In genomic region chr12:77584860-77585259, GRCh38 we compare ENCODE assay signal across 18 cellular contexts.
"Had no signal": no experiment of that assay in that cellular context is flagged by ENCODE, and none has a peak within 500 bp of the region (broad histone marks: within the 10 kb centered on the region; RNA-seq: fewer than 3 reads in every experiment).

No MANE protein-coding gene starts in this region.

- H3K27ac ChIP-seq: adrenal gland, cardiac muscle cell, gastroesophageal sphincter, prostate gland, tibial artery had no signal

- H3K36me3 Mint-ChIP-seq: activated naive CD4-positive, alpha-beta T cell treated with anti-CD3 and anti-CD28 coated beads, Interleukin-2, amount 50 U/mL, for 24 hours; mesothelial cell of epicardium; WTC11 had no signal

- DNase-seq: activated CD4-positive, alpha-beta memory T cell treated with anti-CD3 and anti-CD28 coated beads, Interleukin-2, amount 10 ng/mL, durations not matched to agents 7 days and 5 days; activated CD4-positive, alpha-beta T cell treated with anti-CD3 and anti-CD28 coated beads for 4 hours; activated effector memory CD4-positive, alpha-beta T cell treated with anti-CD3 and anti-CD28 coated beads, Interleukin-2, amount 50 U/mL, for 16 hours; activated T-cell treated with anti-CD3 and anti-CD28 coated beads, Interleukin-2, amount 50 U/mL, for 24 hours; adrenal gland; erythroblast; right cardiac atrium; small intestine; stimulated activated CD4-positive, alpha-beta T cell treated with anti-CD3 and anti-CD28 coated beads, Interleukin-4, amount 100 ng/mL, for 24 hours; stimulated activated naive CD4-positive, alpha-beta T cell; tibial artery had no signal

- ATAC-seq: gastroesophageal sphincter, right cardiac atrium, WTC11 had no signal

- H3K4me1 Mint-ChIP-seq: activated CD4-positive, alpha-beta memory T cell treated with anti-CD3 and anti-CD28 coated beads, Interleukin-2, amount 10 ng/mL, durations not matched to agents 7 days and 5 days; activated naive CD4-positive, alpha-beta T cell treated with anti-CD3 and anti-CD28 coated beads, Interleukin-2, amount 50 U/mL, for 24 hours; mesothelial cell of epicardium had no signal

- H3K27me3 Mint-ChIP-seq: activated CD4-positive, alpha-beta memory T cell treated with anti-CD3 and anti-CD28 coated beads, Interleukin-2, amount 10 ng/mL, durations not matched to agents 7 days and 5 days; activated naive CD4-positive, alpha-beta T cell treated with anti-CD3 and anti-CD28 coated beads, Interleukin-2, amount 50 U/mL, for 24 hours; activated T-cell treated with anti-CD3 and anti-CD28 coated beads, Interleukin-2, amount 50 U/mL, for 24 hours had no signal

- H3K9me3 Mint-ChIP-seq: activated naive CD4-positive, alpha-beta T cell treated with anti-CD3 and anti-CD28 coated beads, Interleukin-2, amount 50 U/mL, for 24 hours; activated T-cell treated with anti-CD3 and anti-CD28 coated beads, Interleukin-2, amount 50 U/mL, for 24 hours; mesothelial cell of epicardium; WTC11 had no signal

- H3K27ac Mint-ChIP-seq: activated CD4-positive, alpha-beta memory T cell treated with anti-CD3 and anti-CD28 coated beads, Interleukin-2, amount 10 ng/mL, durations not matched to agents 7 days and 5 days; activated naive CD4-positive, alpha-beta T cell treated with anti-CD3 and anti-CD28 coated beads, Interleukin-2, amount 50 U/mL, for 24 hours; activated T-cell treated with anti-CD3 and anti-CD28 coated beads, Interleukin-2, amount 50 U/mL, for 24 hours; mesothelial cell of epicardium; WTC11 had no signal

- H3K36me3 ChIP-seq: adrenal gland, cardiac muscle cell, gastroesophageal sphincter, prostate gland, tibial artery had no signal

- H3K27me3 ChIP-seq: adrenal gland, cardiac muscle cell, gastroesophageal sphincter, tibial artery had no signal

- H3K9me3 ChIP-seq: gastroesophageal sphincter, prostate gland, tibial artery had no signal

- H3K4me1 ChIP-seq: adrenal gland, gastroesophageal sphincter, prostate gland, tibial artery had no signal

- H3K4me3 ChIP-seq: adrenal gland, cardiac muscle cell, gastroesophageal sphincter, lung, prostate gland, tibial artery had no signal

- H3K4me3 Mint-ChIP-seq: activated CD4-positive, alpha-beta memory T cell treated with anti-CD3 and anti-CD28 coated beads, Interleukin-2, amount 10 ng/mL, durations not matched to agents 7 days and 5 days; activated naive CD4-positive, alpha-beta T cell treated with anti-CD3 and anti-CD28 coated beads, Interleukin-2, amount 50 U/mL, for 24 hours; activated T-cell treated with anti-CD3 and anti-CD28 coated beads, Interleukin-2, amount 50 U/mL, for 24 hours; mesothelial cell of epicardium; WTC11 had no signal
